ENCODE assay signal across 1 cellular context in genomic region chr22:23218053-23218866, GRCh38.
TF ChIP-seq lines count a peak whose summit lies in the region.

No MANE protein-coding gene starts in this region.

TF ChIP-seq in GM12878, 131 proteins besides CTCF, POLR2A, EP300 and RAD21 (continued from another document):
- TF ChIP-seq, protein P1, sequence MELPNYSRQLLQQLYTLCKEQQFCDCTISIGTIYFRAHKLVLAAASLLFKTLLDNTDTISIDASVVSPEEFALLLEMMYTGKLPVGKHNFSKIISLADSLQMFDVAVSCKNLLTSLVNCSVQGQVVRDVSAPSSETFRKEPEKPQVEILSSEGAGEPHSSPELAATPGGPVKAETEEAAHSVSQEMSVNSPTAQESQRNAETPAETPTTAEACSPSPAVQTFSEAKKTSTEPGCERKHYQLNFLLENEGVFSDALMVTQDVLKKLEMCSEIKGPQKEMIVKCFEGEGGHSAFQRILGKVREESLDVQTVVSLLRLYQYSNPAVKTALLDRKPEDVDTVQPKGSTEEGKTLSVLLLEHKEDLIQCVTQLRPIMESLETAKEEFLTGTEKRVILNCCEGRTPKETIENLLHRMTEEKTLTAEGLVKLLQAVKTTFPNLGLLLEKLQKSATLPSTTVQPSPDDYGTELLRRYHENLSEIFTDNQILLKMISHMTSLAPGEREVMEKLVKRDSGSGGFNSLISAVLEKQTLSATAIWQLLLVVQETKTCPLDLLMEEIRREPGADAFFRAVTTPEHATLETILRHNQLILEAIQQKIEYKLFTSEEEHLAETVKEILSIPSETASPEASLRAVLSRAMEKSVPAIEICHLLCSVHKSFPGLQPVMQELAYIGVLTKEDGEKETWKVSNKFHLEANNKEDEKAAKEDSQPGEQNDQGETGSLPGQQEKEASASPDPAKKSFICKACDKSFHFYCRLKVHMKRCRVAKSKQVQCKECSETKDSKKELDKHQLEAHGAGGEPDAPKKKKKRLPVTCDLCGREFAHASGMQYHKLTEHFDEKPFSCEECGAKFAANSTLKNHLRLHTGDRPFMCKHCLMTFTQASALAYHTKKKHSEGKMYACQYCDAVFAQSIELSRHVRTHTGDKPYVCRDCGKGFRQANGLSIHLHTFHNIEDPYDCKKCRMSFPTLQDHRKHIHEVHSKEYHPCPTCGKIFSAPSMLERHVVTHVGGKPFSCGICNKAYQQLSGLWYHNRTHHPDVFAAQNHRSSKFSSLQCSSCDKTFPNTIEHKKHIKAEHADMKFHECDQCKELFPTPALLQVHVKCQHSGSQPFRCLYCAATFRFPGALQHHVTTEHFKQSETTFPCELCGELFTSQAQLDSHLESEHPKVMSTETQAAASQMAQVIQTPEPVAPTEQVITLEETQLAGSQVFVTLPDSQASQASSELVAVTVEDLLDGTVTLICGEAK (IDR thresholded peaks at IDR 0.05; ENCODE audit: borderline replicate concordance): no peak
